In the genomic region with DNA sequence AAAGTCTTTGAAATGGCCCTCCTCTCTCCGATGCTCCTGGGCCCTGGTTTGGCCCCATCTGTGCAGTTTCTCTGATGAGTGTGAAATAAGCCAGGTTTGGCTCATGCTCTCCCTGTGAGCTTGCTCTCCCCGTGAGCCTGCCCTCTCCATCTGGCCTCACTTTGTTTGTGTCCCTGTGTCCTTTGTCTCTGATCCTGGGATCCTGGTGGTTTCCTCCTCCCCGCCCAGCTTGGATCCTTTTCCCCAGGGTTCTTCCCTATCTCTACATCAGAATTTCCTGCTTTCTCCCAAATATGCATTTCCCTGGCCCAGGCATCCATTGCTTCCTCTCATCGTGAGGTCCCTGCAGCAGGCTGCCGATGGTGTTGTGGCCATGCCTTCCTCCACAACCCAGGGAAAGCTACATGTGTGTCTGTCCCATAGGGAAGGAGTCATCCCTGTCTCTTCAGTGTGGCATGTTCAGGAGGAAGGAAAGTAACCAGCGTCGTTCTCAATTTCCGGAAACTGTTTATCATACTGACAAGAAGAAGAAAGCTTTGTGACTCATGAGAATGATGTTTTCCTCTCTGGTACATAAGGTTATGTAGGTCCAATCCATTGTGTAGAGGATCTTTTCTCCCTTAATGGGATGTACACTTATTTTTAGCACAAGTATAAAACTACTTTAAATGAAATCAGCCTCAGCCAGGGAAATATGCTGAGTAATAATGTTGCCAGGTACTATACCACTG, we compare ENCODE assay signal across 7 cellular contexts.
DNase-seq lines count a peak whose midpoint lies in the region; ATAC-seq, FAIRE-seq and TF ChIP-seq lines count a peak whose summit lies in the region.
"Not testable (repeated sequence)": the region's sequence is repeated elsewhere in the genome, so short reads cannot be mapped to it uniquely, and the experiment has no call there.

No MANE protein-coding gene starts in this region.

- not testable (repeated sequence) for H3K4me3 ChIP-seq in SJSA1; astrocyte of the cerebellum (ENCODE audit: low read depth, low read length); endothelial cell of umbilical vein (replicated peaks in 1 of 3; ENCODE audit: insufficient read depth in 1 of 3, low read depth in 1 of 3, low read length in 3 of 3); heart right ventricle

- POLR2A ChIA-PET in endothelial cell of umbilical vein (lab: Charles Lee), result not testable (repeated sequence)

- H3K9me1 ChIP-seq in endothelial cell of umbilical vein (replicated peaks; ENCODE audit: control insufficient read depth, extremely low read depth, insufficient read depth, low read length), result not testable (repeated sequence)

- peak overlapping the region; percentile 62 for H3K27ac ChIP-seq in SJSA1
- peak overlapping the region; percentile 65 for H3K27ac ChIP-seq in endothelial cell of umbilical vein (ENCODE audit: insufficient read depth, low read depth, low read length)
- H3K27ac ChIP-seq in heart right ventricle, result peak overlapping the region in 8 of 10 donors; percentile 31 to 83 (median 60)

- not testable (repeated sequence) for H3K9ac ChIP-seq in endothelial cell of umbilical vein (replicated peaks; ENCODE audit: extremely low read depth, insufficient read depth, low read length)

- H3K9me3 ChIP-seq in SJSA1 (replicated peaks); endothelial cell of umbilical vein (replicated peaks; ENCODE audit: control insufficient read depth, insufficient read depth, low read length); heart right ventricle: not testable (repeated sequence)

- FAIRE-seq in endothelial cell of umbilical vein (lab: Jason Lieb, UNC), result not testable (repeated sequence)

- not testable (repeated sequence) for H4K20me1 ChIP-seq in endothelial cell of umbilical vein (replicated peaks; ENCODE audit: control insufficient read depth, extremely low read depth, insufficient read depth, low read length)

- not testable (repeated sequence) for H3K4me2 ChIP-seq in endothelial cell of umbilical vein (ENCODE audit: insufficient read depth, low read length)

- DNase-seq in Daoy (ENCODE audit: low read depth) (peak; percentile 60), HT1080 (ENCODE audit: low read depth) (peak; percentile 70), SJSA1 (ENCODE audit: low read depth in 1 of 2, low spot score in 2 of 2) (peak in 1 of 2 experiments; percentile 43), astrocyte of the cerebellum (ENCODE audit: low read depth) (peak; percentile 4), endothelial cell of umbilical vein (ENCODE audit: low read depth, low spot score) (peak; percentile 1), pulmonary artery endothelial cell (ENCODE audit: low read depth, low spot score) (peak; percentile 71)
- DNase-seq in heart right ventricle, result not testable (repeated sequence)

- dilution Hi-C loops in endothelial cell of umbilical vein (cut with MboI; ENCODE audit: extremely low pct_ligation_motif_present, low sequenced_read_pairs), result not testable (repeated sequence)

- not testable (repeated sequence) for H3K79me2 ChIP-seq in endothelial cell of umbilical vein (ENCODE audit: control insufficient read depth, insufficient read depth, low read length)

- CTCF ChIA-PET in endothelial cell of umbilical vein (lab: Charles Lee), result not testable (repeated sequence)

- H3K36me3 ChIP-seq in SJSA1; endothelial cell of umbilical vein (ENCODE audit: control insufficient read depth in 2 of 2, extremely low read depth in 1 of 2, insufficient read depth in 2 of 2, low read length in 2 of 2); heart right ventricle: not testable (repeated sequence)

- not testable (repeated sequence) for BruUV-seq in endothelial cell of umbilical vein (replicated peaks; lab: Mats Ljungman, UMichigan)

- H3K4me1 ChIP-seq in SJSA1 (replicated peaks); endothelial cell of umbilical vein (ENCODE audit: control insufficient read depth, extremely low read depth, insufficient read depth, low read length): not testable (repeated sequence)
- H3K4me1 ChIP-seq in heart right ventricle, result peaks cover 0 to 10% (median 0%) of the 10 kb centered on the region in 9 donors

- in situ Hi-C loops in astrocyte of the cerebellum (cut with HindIII; ENCODE audit: low sequenced_read_pairs), result not testable (repeated sequence)

- 60 to 84% methylated on average over 8 of the region's 8 CpGs for WGBS in heart right ventricle, 2 donors

- not testable (repeated sequence) for TF ChIP-seq CTCF in astrocyte of the cerebellum (IDR thresholded peaks at IDR 0.05; ENCODE audit: low read depth, low read length, missing control alignments); endothelial cell of umbilical vein (IDR thresholded peaks at IDR 0.05; ENCODE audit: extremely low read depth in 1 of 2, insufficient read depth in 1 of 2, low read depth in 1 of 2, low read length in 2 of 2); heart right ventricle (IDR thresholded peaks at IDR 0.05)

- intact Hi-C loops in endothelial cell of umbilical vein (cut with micrococcal nuclease); heart right ventricle (cut with DNase I): not testable (repeated sequence)

- H2AFZ ChIP-seq in endothelial cell of umbilical vein (ENCODE audit: low read depth, low read length), result not testable (repeated sequence)

- ATAC-seq in heart right ventricle, result not testable (repeated sequence)

- TF ChIP-seq POLR2A in endothelial cell of umbilical vein (IDR thresholded peaks at IDR 0.05; ENCODE audit: low read depth, low read length), result not testable (repeated sequence)

- not testable (repeated sequence) for H3K27me3 ChIP-seq in SJSA1 (replicated peaks); endothelial cell of umbilical vein (ENCODE audit: control insufficient read depth in 2 of 2, insufficient read depth in 2 of 2, low read length in 2 of 2); heart right ventricle

TF ChIP-seq in endothelial cell of umbilical vein, 7 proteins besides CTCF, POLR2A, EP300 and RAD21:
- peak; percentile 13 for TF ChIP-seq GATA2 (IDR thresholded peaks at IDR 0.05; ENCODE audit: insufficient read depth, insufficient read length, low read depth, low read length)
